In genomic region chr6:136014454-136015421, GRCh38 we compare ENCODE assay signal across 14 cellular contexts.
A peak's percentile ranks its signal among the peaks of the same experiment; 100 is the strongest.
DNase-seq lines count a peak whose midpoint lies in the region; ATAC-seq and TF ChIP-seq lines count a peak whose summit lies in the region.
"Had no signal": no experiment of that assay in that cellular context is flagged by ENCODE, and none has a peak within 500 bp of the region (broad histone marks: within the 10 kb centered on the region; RNA-seq: fewer than 3 reads in every experiment).

No MANE protein-coding gene starts in this region.

- no peak overlapping the region for H2BK12ac ChIP-seq in mesenchymal stem cell (ENCODE audit: low read length in 2 of 2)

- H3K4me1 ChIP-seq in mesenchymal stem cell (ENCODE audit: control insufficient read depth, insufficient read depth, low read depth, low read length): peaks cover 7% of the 10 kb centered on the region

- no peak overlapping the region for H2BK15ac ChIP-seq in mesenchymal stem cell (ENCODE audit: low read depth, poor library complexity, severe bottlenecking)

- no peak overlapping the region for H3K14ac ChIP-seq in mesenchymal stem cell (ENCODE audit: low read length in 2 of 2)

- H4K8ac ChIP-seq in mesenchymal stem cell (ENCODE audit: low read length): no peak overlapping the region

- H3K9me3 ChIP-seq in MG63 (peaks cover 4% of the 10 kb centered on the region; the same call in 1 of the 2 replicates), mesenchymal stem cell (ENCODE audit: control insufficient read depth, low read length) (no peaks in the 10 kb centered on the region)
- H3K9me3 ChIP-seq: thoracic aorta had no signal

- peak overlapping the region; percentile 81 for H3K4me2 ChIP-seq in mesenchymal stem cell (ENCODE audit: low read length, poor library complexity, severe bottlenecking)

- H2BK5ac ChIP-seq in mesenchymal stem cell (ENCODE audit: low read depth, low read length, poor library complexity, severe bottlenecking): peak overlapping the region; percentile 79

- H3K4me3 Mint-ChIP-seq in CD14-positive monocyte: no peak overlapping the region
- H3K4me3 Mint-ChIP-seq: activated CD4-positive, alpha-beta T cell treated with anti-CD3 and anti-CD28 coated beads, Interleukin-2, amount 10 ng/mL, durations not matched to agents 7 days and 5 days; activated naive CD8-positive, alpha-beta T cell treated with anti-CD3 and anti-CD28 coated beads for 36 hours had no signal

- H4K91ac ChIP-seq in mesenchymal stem cell (ENCODE audit: low read length): no peak overlapping the region

- H3K79me1 ChIP-seq in mesenchymal stem cell (replicated peaks; ENCODE audit: low read length, poor library complexity, severe bottlenecking): peaks cover 6% of the 10 kb centered on the region

- peak overlapping the region; percentile 14 for H2AFZ ChIP-seq in mesenchymal stem cell (ENCODE audit: low read depth, low read length)

- peaks cover 0 to 3% (median 3%) of the 10 kb centered on the region in 3 donors for H3K27me3 Mint-ChIP-seq in CD14-positive monocyte (ENCODE audit: low read depth in 3 of 3)
- H3K27me3 Mint-ChIP-seq: activated naive CD8-positive, alpha-beta T cell treated with anti-CD3 and anti-CD28 coated beads for 36 hours had no signal

- peak overlapping the region; percentile 73 for H3K9ac ChIP-seq in mesenchymal stem cell (ENCODE audit: low read length)

- H3K36me3 ChIP-seq in MG63 (no peaks in the 10 kb centered on the region; the same call in 1 of the 2 replicates), brain microvascular endothelial cell (replicated peaks) (no peaks in the 10 kb centered on the region), mesenchymal stem cell (ENCODE audit: control insufficient read depth in 1 of 2, insufficient read depth in 2 of 2, low read depth in 1 of 2, low read length in 2 of 2) (no peaks in the 10 kb centered on the region)
- H3K36me3 ChIP-seq: thoracic aorta had no signal

- ATAC-seq in GM21367 (IDR thresholded peaks at IDR 0.05; ENCODE audit: unreplicated experiment) (no peak), HG03095 (IDR thresholded peaks at IDR 0.05; ENCODE audit: unreplicated experiment) (no peak)
- ATAC-seq: foreskin keratinocyte, HCT116 had no signal

- peak overlapping the region; percentile 61 for H2BK120ac ChIP-seq in mesenchymal stem cell (ENCODE audit: low read depth, low read length)

- WGBS in mesenchymal stem cell: 71% methylated on average over 13 of the region's 15 CpGs

- no peak overlapping the region for H3K23ac ChIP-seq in mesenchymal stem cell (ENCODE audit: low read length in 2 of 2)

- H3K27ac ChIP-seq in brain microvascular endothelial cell (peak overlapping the region; percentile 98), mesenchymal stem cell (ENCODE audit: low read length, poor library complexity, severe bottlenecking) (peak overlapping the region; percentile 99)
- H3K27ac ChIP-seq: foreskin keratinocyte, thoracic aorta had no signal

- TF ChIP-seq CTCF in AG09319 (IDR thresholded peaks at IDR 0.05; ENCODE audit: low read depth, low read length): no peak
- no peak for TF ChIP-seq CTCF in brain microvascular endothelial cell (IDR thresholded peaks at IDR 0.05; ENCODE audit: low read depth, low read length, missing control alignments)
- no peak for TF ChIP-seq CTCF in CD14-positive monocyte (IDR thresholded peaks at IDR 0.05)

- in situ Hi-C loops in brain microvascular endothelial cell (cut with HindIII; ENCODE audit: low pct_ligation_motif_present, low sequenced_read_pairs): no loop called here

- peak overlapping the region in 1 of 2 experiments; percentile 15 for H3K4ac ChIP-seq in mesenchymal stem cell (ENCODE audit: low read depth in 1 of 2, low read length in 2 of 2)

- H3K27ac Mint-ChIP-seq in CD14-positive monocyte: no peak overlapping the region
- H3K27ac Mint-ChIP-seq: activated CD4-positive, alpha-beta T cell treated with anti-CD3 and anti-CD28 coated beads, Interleukin-2, amount 10 ng/mL, durations not matched to agents 7 days and 5 days; activated naive CD8-positive, alpha-beta T cell treated with anti-CD3 and anti-CD28 coated beads for 36 hours had no signal

- no peaks in the 10 kb centered on the region for H3K36me3 Mint-ChIP-seq in CD14-positive monocyte
- H3K36me3 Mint-ChIP-seq: activated naive CD8-positive, alpha-beta T cell treated with anti-CD3 and anti-CD28 coated beads for 36 hours had no signal

- peaks cover 0 to 1% (median 0%) of the 10 kb centered on the region in 7 donors for H3K9me3 Mint-ChIP-seq in CD14-positive monocyte
- H3K9me3 Mint-ChIP-seq: activated CD4-positive, alpha-beta T cell treated with anti-CD3 and anti-CD28 coated beads, Interleukin-2, amount 10 ng/mL, durations not matched to agents 7 days and 5 days had no signal

- peak; percentile 81 for DNase-seq in AG09319 (ENCODE audit: extremely low read depth, low read depth)
- DNase-seq in MG63: peak; percentile 95
- DNase-seq in brain microvascular endothelial cell: peak; percentile 100
- peak; percentile 97 for DNase-seq in mesenchymal stem cell
- DNase-seq in mesenteric fat pad (ENCODE audit: low spot score): no peak
- no peak for DNase-seq in CD14-positive monocyte (ENCODE audit: low spot score)
- DNase-seq: activated CD4-positive, alpha-beta T cell treated with anti-CD3 and anti-CD28 coated beads, Interleukin-2, amount 10 ng/mL, durations not matched to agents 7 days and 5 days; activated naive CD8-positive, alpha-beta T cell treated with anti-CD3 and anti-CD28 coated beads for 36 hours; NCI-H2029 had no signal

- H3K18ac ChIP-seq in mesenchymal stem cell (ENCODE audit: low read depth in 1 of 2, low read length in 2 of 2): peak overlapping the region; percentile 21 to 54

- H3K27me3 ChIP-seq in MG63: no peaks in the 10 kb centered on the region
- no peaks in the 10 kb centered on the region for H3K27me3 ChIP-seq in brain microvascular endothelial cell (replicated peaks)
- H3K27me3 ChIP-seq in mesenchymal stem cell (ENCODE audit: control insufficient read depth in 1 of 2, insufficient read depth in 1 of 2, low read length in 2 of 2): no peaks in the 10 kb centered on the region
- H3K27me3 ChIP-seq: foreskin keratinocyte had no signal

- peaks cover 16% of the 10 kb centered on the region for H3K4me1 Mint-ChIP-seq in CD14-positive monocyte
- H3K4me1 Mint-ChIP-seq: activated CD4-positive, alpha-beta T cell treated with anti-CD3 and anti-CD28 coated beads, Interleukin-2, amount 10 ng/mL, durations not matched to agents 7 days and 5 days; activated naive CD8-positive, alpha-beta T cell treated with anti-CD3 and anti-CD28 coated beads for 36 hours had no signal

- no peak overlapping the region for H2AK5ac ChIP-seq in mesenchymal stem cell (ENCODE audit: low read length, severe bottlenecking)

- H3K4me3 ChIP-seq in MG63: no peak overlapping the region
- H3K4me3 ChIP-seq in brain microvascular endothelial cell (ENCODE audit: low read depth, low read length): no peak overlapping the region
- H3K4me3 ChIP-seq in mesenchymal stem cell (ENCODE audit: insufficient read depth in 1 of 2, low read depth in 1 of 2, low read length in 2 of 2): peak overlapping the region in 1 of 2 experiments; percentile 0
- H3K4me3 ChIP-seq: thoracic aorta had no signal

- intact Hi-C loops in CD14-positive monocyte (cut with micrococcal nuclease): no loop called here

Comparison
In these comparisons a context has a peak if more than half of its experiments do, and no peak if none do; other contexts are left out.
1. DNase-seq: peak in AG09319 (single experiment), MG63 (single experiment), brain microvascular endothelial cell (single experiment) and mesenchymal stem cell (single experiment); none in mesenteric fat pad (single experiment) and CD14-positive monocyte (single experiment).